Comparison of ENCODE assay signal across 8 cellular contexts in the genomic region with DNA sequence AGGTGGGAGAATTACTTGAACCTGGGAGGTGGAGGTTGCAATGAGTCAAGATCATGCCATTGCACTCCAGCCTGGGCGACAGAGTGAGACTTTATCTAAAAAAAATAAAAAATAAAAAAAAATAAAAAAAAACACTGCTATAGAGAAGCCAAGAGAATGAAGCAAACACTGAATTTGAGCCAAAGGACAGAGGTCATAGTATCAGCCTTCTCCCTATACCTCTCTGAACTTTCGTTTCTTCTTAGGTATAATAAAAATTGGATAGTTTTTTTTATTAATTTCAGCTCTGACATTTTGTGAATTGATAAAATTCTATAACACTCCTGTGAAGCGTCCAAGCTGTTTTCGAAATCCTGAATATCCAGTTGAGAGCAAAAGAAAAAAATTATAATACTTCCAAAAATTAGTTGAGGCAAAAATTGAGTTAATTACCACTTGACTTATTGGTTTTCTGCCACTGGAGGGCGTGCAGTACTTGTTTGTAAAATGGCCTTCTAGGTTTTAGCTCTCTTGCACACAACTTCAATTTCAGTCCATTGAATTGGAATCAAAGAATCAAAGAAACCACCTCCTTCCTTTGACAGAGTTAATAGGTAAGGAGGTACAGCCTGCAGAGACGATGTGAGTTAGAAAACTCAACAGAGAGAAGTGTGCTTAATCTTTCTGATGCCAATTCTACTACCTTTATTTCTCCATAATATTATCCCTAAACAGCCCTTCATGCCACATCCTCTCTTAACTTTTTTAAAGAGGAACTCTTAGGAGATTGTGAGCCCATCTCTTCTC.
DNase-seq lines count a peak whose midpoint lies in the region; ATAC-seq and TF ChIP-seq lines count a peak whose summit lies in the region.

No MANE protein-coding gene starts in this region.

- WGBS in right lobe of liver (ENCODE audit: insufficient coverage, low coverage, low lambda C conversion rate, missing lambda C conversion rate): 9% methylated on average over 6 of the region's 6 CpGs
- 15 to 27% (median 19%) methylated on average over 6 of the region's 6 CpGs for WGBS in stomach, 5 donors

- no peak for TF ChIP-seq POLR2A in right lobe of liver (IDR thresholded peaks at IDR 0.05)
- no peak for TF ChIP-seq POLR2A in stomach (IDR thresholded peaks at IDR 0.05)

- ATAC-seq in right lobe of liver (peak; percentile 87 to 88 (median 88)), GM21717 (IDR thresholded peaks at IDR 0.05; ENCODE audit: unreplicated experiment) (no peak)

- H3K4me3 Mint-ChIP-seq in chondrocyte (ENCODE audit: unreplicated experiment): no peak overlapping the region

- in situ Hi-C loops in GM13977 (cut with MboI; ENCODE audit: low pct_unique_long_range_greater_than_20kb, low sequenced_read_pairs, unreplicated experiment): loop anchor here (10.0 kb wide), 2 partner anchors 281 to 311 kb away; no protein-coding TSS in a partner anchor

- H3K4me1 ChIP-seq in SJSA1 (replicated peaks): peaks cover 18% of the 10 kb centered on the region
- peaks cover 0 to 32% (median 0%) of the 10 kb centered on the region in 4 donors for H3K4me1 ChIP-seq in right lobe of liver
- H3K4me1 ChIP-seq in stomach: peaks cover 0 to 27% (median 15%) of the 10 kb centered on the region in 4 donors

- DNase-seq in AML-193 (lab: John Stamatoyannopoulos, UW) (peak; percentile 32 to 33), GM13977 (ENCODE audit: low spot score) (peak; percentile 28), LoVo (ENCODE audit: low spot score) (peak; percentile 53), SJSA1 (ENCODE audit: low read depth in 1 of 2, low spot score in 2 of 2) (peak; percentile 55 to 71), chondrocyte (ENCODE audit: low spot score) (no peak), right lobe of liver (peak in 2 of 3 donors; percentile 35 to 66), stomach (peak; percentile 62)

- H3K27ac ChIP-seq in SJSA1 (no peak overlapping the region), right lobe of liver (peak overlapping the region in 2 of 3 donors; percentile 38 to 41), stomach (no peak overlapping the region)

- H3K4me3 ChIP-seq in SJSA1 (no peak overlapping the region), right lobe of liver (peak overlapping the region in 2 of 3 donors; percentile 27), stomach (no peak overlapping the region)

- peaks cover 3% of the 10 kb centered on the region for H3K9me3 Mint-ChIP-seq in chondrocyte (ENCODE audit: low read depth)

- H3K27me3 Mint-ChIP-seq in chondrocyte (ENCODE audit: low read depth): no peaks in the 10 kb centered on the region

- peaks cover 13% of the 10 kb centered on the region for H3K4me1 Mint-ChIP-seq in chondrocyte (ENCODE audit: low read depth)

- peak; percentile 58 for TF ChIP-seq CTCF in GM13977 (IDR thresholded peaks at IDR 0.05; ENCODE audit: extremely low read depth, insufficient read depth, missing control alignments)
- TF ChIP-seq CTCF in chondrocyte (IDR thresholded peaks at IDR 0.05): peak; percentile 96
- peak; percentile 72 to 85 (median 79) for TF ChIP-seq CTCF in right lobe of liver (IDR thresholded peaks at IDR 0.05)
- TF ChIP-seq CTCF in stomach (IDR thresholded peaks at IDR 0.05): peak in 5 of 7 experiments; percentile 28 to 75 (median 68)

- H3K27me3 ChIP-seq in SJSA1 (replicated peaks): no peaks in the 10 kb centered on the region
- H3K27me3 ChIP-seq in right lobe of liver: no peaks in the 10 kb centered on the region
- H3K27me3 ChIP-seq in stomach: no peaks in the 10 kb centered on the region

- no peak for TF ChIP-seq EP300 in stomach (IDR thresholded peaks at IDR 0.05)

- H3K9me3 ChIP-seq in SJSA1 (replicated peaks) (no peaks in the 10 kb centered on the region), right lobe of liver (no peaks in the 10 kb centered on the region), stomach (no peaks in the 10 kb centered on the region)

- intact Hi-C loops in right lobe of liver (cut with DNase I) (loop anchor here in 1 of 2 donors (10.0 kb wide), 1 partner anchor 301 kb away; no protein-coding TSS in a partner anchor), stomach (cut with DNase I; ENCODE audit: low total_unique reads) (no loop called here)

- H3K27ac Mint-ChIP-seq in chondrocyte (ENCODE audit: unreplicated experiment): no peak overlapping the region

- H3K36me3 ChIP-seq in SJSA1 (no peaks in the 10 kb centered on the region), right lobe of liver (no peaks in the 10 kb centered on the region), stomach (no peaks in the 10 kb centered on the region)

- H3K36me3 Mint-ChIP-seq in chondrocyte (ENCODE audit: low read depth): peaks cover 4% of the 10 kb centered on the region

Comparison
In these comparisons a context has a peak if more than half of its experiments do, and no peak if none do; other contexts are left out.
1. H3K27ac ChIP-seq: peak in right lobe of liver (2 of 3); none in SJSA1 (single experiment) and stomach (0 of 5).
2. H3K4me3 ChIP-seq: peak in right lobe of liver (2 of 3); none in SJSA1 (single experiment) and stomach (0 of 4).
3. Peak in every context shown above with its lines, with median percentiles within 50 percentile points of each other: CTCF ChIP-seq.